22 cellular contexts compared by ENCODE assay signal in genomic region chrX:97405031-97405685, GRCh38.
"Had no signal": no experiment of that assay in that cellular context is flagged by ENCODE, and none has a peak within 500 bp of the region (broad histone marks: within the 10 kb centered on the region; RNA-seq: fewer than 3 reads in every experiment).

No MANE protein-coding gene starts in this region.

- H3K4me2 ChIP-seq: neural progenitor cell had no signal

- H3K4me1 Mint-ChIP-seq: naive thymus-derived CD8-positive, alpha-beta T cell had no signal

- H3K36me3 ChIP-seq: left ventricle myocardium inferior, sigmoid colon, spleen, thyroid gland, upper lobe of right lung had no signal

- H3K27me3 Mint-ChIP-seq: activated naive CD8-positive, alpha-beta T cell treated with anti-CD3 and anti-CD28 coated beads for 36 hours; naive thymus-derived CD8-positive, alpha-beta T cell; stimulated activated naive CD8-positive, alpha-beta T cell treated with anti-CD3 and anti-CD28 coated beads, Interleukin-15, Interleukin-2, amounts not matched to agents 100 ng/mL and 50 ng/mL, for 24 hours; T-helper 17 cell had no signal

- ATAC-seq: esophagus mucosa; naive thymus-derived CD8-positive, alpha-beta T cell; T-helper 17 cell; upper lobe of right lung had no signal

- H3K4me3 Mint-ChIP-seq: activated naive CD8-positive, alpha-beta T cell treated with anti-CD3 and anti-CD28 coated beads for 36 hours; mesothelial cell of epicardium; naive thymus-derived CD8-positive, alpha-beta T cell; neural progenitor cell; stimulated activated naive CD8-positive, alpha-beta T cell treated with anti-CD3 and anti-CD28 coated beads, Interleukin-15, Interleukin-2, amounts not matched to agents 100 ng/mL and 50 ng/mL, for 24 hours; T-helper 17 cell had no signal

- H3K4me1 ChIP-seq: left ventricle myocardium inferior, neural progenitor cell, spleen, thyroid gland, upper lobe of right lung had no signal

- H2AFZ ChIP-seq: neural progenitor cell had no signal

- H3K27ac ChIP-seq: left ventricle myocardium inferior, neural progenitor cell, sigmoid colon, spleen, thyroid gland, upper lobe of right lung had no signal

- H3K27ac Mint-ChIP-seq: activated naive CD8-positive, alpha-beta T cell treated with anti-CD3 and anti-CD28 coated beads for 36 hours; mesothelial cell of epicardium; naive thymus-derived CD8-positive, alpha-beta T cell; neural progenitor cell; stimulated activated naive CD8-positive, alpha-beta T cell treated with anti-CD3 and anti-CD28 coated beads, Interleukin-15, Interleukin-2, amounts not matched to agents 100 ng/mL and 50 ng/mL, for 24 hours; T-helper 17 cell had no signal

- H3K9ac ChIP-seq: neural progenitor cell had no signal

- H3K27me3 ChIP-seq: neural progenitor cell, sigmoid colon, spleen, upper lobe of right lung had no signal

- H3K4me3 ChIP-seq: left ventricle myocardium inferior, neural progenitor cell, sigmoid colon, spleen, thyroid gland, upper lobe of right lung had no signal

- H3K9me3 ChIP-seq: thyroid gland, upper lobe of right lung had no signal

- DNase-seq: activated CD4-positive, alpha-beta T cell treated with anti-CD3 and anti-CD28 coated beads for 4 hours; activated CD4-positive, alpha-beta T cell treated with anti-CD3 and anti-CD28 coated beads, Interleukin-2, amount 50 U/mL, for 48 hours; activated CD4-positive, CD25-positive, alpha-beta regulatory T cell; activated naive CD4-positive, alpha-beta T cell treated with Interleukin-2 at 50 U/mL for 16 hours; activated naive CD8-positive, alpha-beta T cell treated with anti-CD3 and anti-CD28 coated beads for 36 hours; activated T-cell treated with anti-CD3 and anti-CD28 coated beads, Interleukin-2, amount 50 U/mL, for 48 hours; amniotic stem cell; dermis blood vessel endothelial cell; effector memory CD4-positive, alpha-beta T cell; left ventricle myocardium inferior; naive thymus-derived CD8-positive, alpha-beta T cell; sigmoid colon; spleen; stimulated activated CD4-positive, alpha-beta T cell treated with anti-CD3 and anti-CD28 coated beads, Interleukin-4, amount 100 ng/mL, for 4 hours; substantia nigra; T-helper 17 cell; thyroid gland; upper lobe of right lung had no signal
